ENCODE assay signal across 8 cellular contexts in the genomic region with DNA sequence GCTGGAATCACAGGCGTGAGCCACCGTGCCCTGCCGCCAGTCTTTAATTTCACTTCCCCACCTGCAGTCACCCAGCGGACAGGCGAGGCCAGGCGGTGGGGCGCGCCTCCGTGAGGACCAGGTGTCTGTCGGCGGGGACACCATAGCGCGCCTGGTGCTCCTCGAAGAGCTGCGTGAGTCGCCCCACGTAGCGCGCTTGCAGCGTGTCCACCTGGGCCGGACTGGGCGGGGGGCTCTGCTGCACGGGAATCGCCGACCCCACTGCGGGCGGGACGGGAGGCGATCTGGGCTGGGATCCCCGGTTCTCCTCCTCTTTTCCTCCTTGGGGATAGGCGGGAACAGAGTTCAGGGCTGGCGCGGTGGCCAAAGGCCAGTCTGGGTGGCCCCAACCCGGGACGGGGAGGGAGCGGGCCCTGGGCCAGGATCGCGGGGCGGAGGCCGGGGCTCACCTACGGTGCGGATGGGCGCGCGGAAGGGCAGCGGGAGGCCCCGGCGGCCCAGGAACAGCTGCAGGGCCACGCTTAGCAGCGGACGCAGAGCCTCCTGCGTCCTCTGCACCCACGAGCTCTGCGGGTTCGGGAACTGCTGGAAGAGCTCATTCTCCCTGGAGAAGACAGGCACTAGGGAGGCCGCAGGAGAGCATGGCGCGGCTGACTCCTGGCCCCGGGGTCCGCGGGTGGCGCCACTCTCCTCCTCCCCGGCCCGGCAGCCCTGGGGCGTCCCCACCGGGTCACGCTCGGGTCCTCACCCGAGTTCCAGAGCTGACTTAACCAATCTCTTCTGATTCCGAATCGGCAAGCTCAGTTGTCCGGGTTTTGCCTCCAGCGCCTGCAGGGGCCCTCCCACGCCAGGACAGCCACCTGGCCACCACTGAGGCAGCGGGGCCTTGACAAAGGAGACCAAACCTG. TPM values are rescaled to one million over a fixed set of nuclear protein-coding genes. Genes with fewer than 3 reads are reported as not detected.
DNase-seq lines count a peak whose midpoint lies in the region; ATAC-seq, FAIRE-seq and TF ChIP-seq lines count a peak whose summit lies in the region.
"Had no signal": no experiment of that assay in that cellular context is flagged by ENCODE, and none has a peak within 500 bp of the region (broad histone marks: within the 10 kb centered on the region; RNA-seq: fewer than 3 reads in every experiment).

No MANE protein-coding gene starts in this region.

- H3K27ac ChIP-seq in coronary artery: no peak overlapping the region
- no peak overlapping the region for H3K27ac ChIP-seq in naive thymus-derived CD4-positive, alpha-beta T cell (ENCODE audit: low read depth, low read length)

- no peak for ATAC-seq in naive thymus-derived CD4-positive, alpha-beta T cell
- ATAC-seq in HG03135 (IDR thresholded peaks at IDR 0.05; ENCODE audit: unreplicated experiment): no peak

- no peaks in the 10 kb centered on the region for H3K9me3 ChIP-seq in naive thymus-derived CD4-positive, alpha-beta T cell (ENCODE audit: control insufficient read depth in 2 of 3, low read length in 3 of 3)

- H3K4me1 Mint-ChIP-seq in naive thymus-derived CD4-positive, alpha-beta T cell: peaks cover 0 to 22% (median 16%) of the 10 kb centered on the region in 7 donors

- H3K27ac Mint-ChIP-seq in naive thymus-derived CD4-positive, alpha-beta T cell: no peak overlapping the region

- peaks cover 0 to 2% of the 10 kb centered on the region in 2 donors for H3K4me1 ChIP-seq in naive thymus-derived CD4-positive, alpha-beta T cell (ENCODE audit: control insufficient read depth in 2 of 2, insufficient read depth in 2 of 2, low read length in 2 of 2)

- intact Hi-C loops in naive thymus-derived CD4-positive, alpha-beta T cell (cut with micrococcal nuclease): no loop called here

- POLR2A ChIA-PET in naive thymus-derived CD4-positive, alpha-beta T cell (lab: Charles Lee): interaction anchor here (0.8 to 2.0 kb wide), 2 partner anchors 16 to 42 kb away, joined by 5 to 8 read pairs; a partner anchor contains a TSS

- peaks cover 13% of the 10 kb centered on the region for H3K27me3 ChIP-seq in H7 (ENCODE audit: control insufficient read depth, insufficient read depth, low read length)
- peaks cover 0 to 7% of the 10 kb centered on the region in 2 donors for H3K27me3 ChIP-seq in naive thymus-derived CD4-positive, alpha-beta T cell (ENCODE audit: control insufficient read depth in 2 of 2, insufficient read depth in 2 of 2, low read length in 2 of 2)

- CTCF ChIA-PET in naive thymus-derived CD4-positive, alpha-beta T cell (lab: Charles Lee): interaction anchor here (1.1 to 2.6 kb wide), 2 partner anchors 9 to 58 kb away, joined by 5 to 9 read pairs; no protein-coding TSS in a partner anchor

- H3K4me3 ChIP-seq in H7 (ENCODE audit: insufficient read depth, low read depth, low read length) (peak overlapping the region; percentile 59), coronary artery (peak overlapping the region; percentile 57)
- no peak overlapping the region for H3K4me3 ChIP-seq in naive thymus-derived CD4-positive, alpha-beta T cell (ENCODE audit: low read length)

- H3K4me3 Mint-ChIP-seq in naive thymus-derived CD4-positive, alpha-beta T cell: peak overlapping the region in 6 of 10 donors; percentile 23 to 65 (median 42)
- H3K4me3 Mint-ChIP-seq: neural crest cell had no signal

- H3K27me3 Mint-ChIP-seq in naive thymus-derived CD4-positive, alpha-beta T cell: peaks cover 19 to 43% (median 29%) of the 10 kb centered on the region in 5 donors

- H3K36me3 ChIP-seq in H7 (replicated peaks; ENCODE audit: control insufficient read depth, insufficient read depth, low read length): no peaks in the 10 kb centered on the region; the same call in 1 of the 2 replicates
- no peaks in the 10 kb centered on the region for H3K36me3 ChIP-seq in naive thymus-derived CD4-positive, alpha-beta T cell (ENCODE audit: control insufficient read depth in 2 of 3, insufficient read depth in 3 of 3, low read length in 3 of 3)

- DNase-seq in H7 (peak; percentile 92), coronary artery (ENCODE audit: low spot score) (no peak), RCC 7860 (ENCODE audit: low spot score) (no peak)
- no peak for DNase-seq in naive thymus-derived CD4-positive, alpha-beta T cell
- DNase-seq in activated effector memory CD4-positive, alpha-beta T cell treated with anti-CD3 and anti-CD28 coated beads, Interleukin-2, amount 50 U/mL, for 16 hours: no peak
- DNase-seq: DND-41 had no signal

- TF ChIP-seq CTCF in coronary artery (IDR thresholded peaks at IDR 0.05): no peak

- no peaks in the 10 kb centered on the region for H3K9me3 Mint-ChIP-seq in naive thymus-derived CD4-positive, alpha-beta T cell
- H3K9me3 Mint-ChIP-seq: neural crest cell had no signal

- H3K36me3 Mint-ChIP-seq in naive thymus-derived CD4-positive, alpha-beta T cell: peaks cover 0 to 12% (median 1%) of the 10 kb centered on the region in 5 donors

- no peak for FAIRE-seq in RCC 7860 (lab: Jason Lieb, UNC)

RNA-seq across cellular contexts. Expression of a gene that starts 1.1 kb away (rescaled TPM):
- total RNA-seq in H7 (2014; rRNA removed; shearing (Covaris generic)): 0.52 and 1.00 TPM in 2 replicates
- not detected for total RNA-seq in naive thymus-derived CD4-positive, alpha-beta T cell
- not detected for polyA plus RNA-seq in naive thymus-derived CD4-positive, alpha-beta T cell
- total RNA-seq: neural crest cell had no signal

RNA-seq across cellular contexts. Expression of a gene that starts 15.4 kb away (rescaled TPM):
- 41.9 and 48.3 TPM in 2 replicates for total RNA-seq in H7 (2014; rRNA removed; shearing (Covaris generic))
- 10 to 100 TPM; 18.5 to 88.4 (median 44.2) TPM for total RNA-seq in naive thymus-derived CD4-positive, alpha-beta T cell
- polyA plus RNA-seq in naive thymus-derived CD4-positive, alpha-beta T cell: 10 to 100 TPM; 15.7 to 25.4 TPM

RNA-seq across cellular contexts. Expression of a gene that starts 16.0 kb away (rescaled TPM):
- total RNA-seq in H7 (2014; rRNA removed; shearing (Covaris generic)): 58.9 and 83.3 TPM in 2 replicates
- 10 to 100 TPM; 32.1 to 72.1 (median 37.6) TPM for total RNA-seq in naive thymus-derived CD4-positive, alpha-beta T cell
- 10 to 100 TPM; 39.9 to 57.3 TPM for polyA plus RNA-seq in naive thymus-derived CD4-positive, alpha-beta T cell

RNA-seq across cellular contexts. Expression of a gene that starts 21.9 kb away (rescaled TPM):
- 0.30 and 0.59 TPM in 2 replicates for total RNA-seq in H7 (2014; rRNA removed; shearing (Covaris generic))
- total RNA-seq in naive thymus-derived CD4-positive, alpha-beta T cell: not detected
- not detected for polyA plus RNA-seq in naive thymus-derived CD4-positive, alpha-beta T cell

RNA-seq across cellular contexts. Expression of a gene that starts 35.7 kb away (rescaled TPM):
- total RNA-seq in H7 (2014; rRNA removed; shearing (Covaris generic)): 4.2 and 6.1 TPM in 2 replicates
- total RNA-seq in naive thymus-derived CD4-positive, alpha-beta T cell: 10 to 100 TPM; 22.9 to 58.6 (median 27.4) TPM
- 1 to 10 TPM in 1 of 2 donors, under 1 TPM in 1; 0.51 to 3.3 TPM for polyA plus RNA-seq in naive thymus-derived CD4-positive, alpha-beta T cell
